ENCODE assay signal across 8 cellular contexts in the genomic region with DNA sequence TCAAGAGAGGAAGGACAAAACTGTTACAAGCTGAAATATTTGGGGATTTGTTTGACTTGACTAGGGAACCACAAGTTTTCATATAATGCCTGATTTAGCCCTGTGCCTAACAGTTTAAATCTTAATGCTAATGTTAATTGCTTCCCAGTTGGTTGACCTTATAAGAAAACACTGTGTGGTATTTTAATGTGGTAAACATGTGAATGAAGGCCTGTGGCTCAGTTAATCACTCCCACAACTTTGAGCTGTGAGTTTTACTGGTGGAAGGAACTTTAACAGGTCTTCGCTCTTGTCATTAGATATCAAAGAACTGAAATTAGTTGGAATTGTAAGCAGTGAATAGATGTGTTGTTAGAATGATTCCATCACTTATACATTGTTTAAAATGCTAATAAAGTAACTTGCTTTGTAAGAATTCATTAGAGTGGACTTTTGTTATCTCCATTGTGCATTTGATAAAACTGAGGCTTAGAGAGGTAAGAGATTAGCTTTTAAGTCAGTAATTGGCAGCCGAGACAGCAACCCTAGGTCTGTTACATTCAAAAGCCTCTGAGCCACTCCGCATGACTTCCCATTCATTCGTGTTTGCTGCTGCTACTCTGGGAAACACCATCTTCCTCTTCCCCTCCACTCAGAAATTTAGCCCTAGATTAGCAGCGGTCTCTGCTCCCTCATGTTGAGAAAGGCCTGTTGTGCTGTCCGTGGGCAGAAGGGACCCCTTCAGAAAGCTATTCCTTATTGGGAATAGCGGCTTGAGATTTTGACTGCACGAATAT. TPM values are rescaled to one million over a fixed set of nuclear protein-coding genes. Genes with fewer than 3 reads are reported as not detected.
A peak's percentile ranks its signal among the peaks of the same experiment; 100 is the strongest.
DNase-seq lines count a peak whose midpoint lies in the region; ATAC-seq, FAIRE-seq and TF ChIP-seq lines count a peak whose summit lies in the region.

No MANE protein-coding gene starts in this region.

- TF ChIP-seq CTCF in GM12875 (IDR thresholded peaks at IDR 0.05; ENCODE audit: borderline replicate concordance, insufficient read depth, low read depth, low read length) (no peak), K562 (IDR thresholded peaks at IDR 0.05 in 2 of 3, conservative IDR thresholded peaks at IDR 0.05 in 1 of 3; ENCODE audit: insufficient read depth in 2 of 3, low read depth in 1 of 3, low read length in 3 of 3) (no peak), left lung (IDR thresholded peaks at IDR 0.05) (no peak), tibial artery (IDR thresholded peaks at IDR 0.05) (no peak)

- peak overlapping the region; percentile 98 for H3K27ac ChIP-seq in K562 (ENCODE audit: extremely low read depth, low read depth, low read length)
- H3K27ac ChIP-seq in left lung: peak overlapping the region; percentile 98
- peak overlapping the region; percentile 95 to 99 for H3K27ac ChIP-seq in tibial artery

- no peaks in the 10 kb centered on the region for H3K9me1 ChIP-seq in K562 (ENCODE audit: control insufficient read depth, insufficient read depth, low read length)

- peak; percentile 11 for DNase-seq in AG08395 (ENCODE audit: low spot score)
- DNase-seq in NCI-H748 treated with DMSO at 0.1 percent for 48 hours (lab: John Stamatoyannopoulos, UW): peak; percentile 36
- DNase-seq in K562 (ENCODE audit: extremely low read depth in 1 of 4, low spot score in 3 of 4): peak in 2 of 4 experiments; percentile 21 to 58
- DNase-seq in left lung: no peak
- no peak for DNase-seq in tibial artery

- H3K36me3 ChIP-seq in K562 (ENCODE audit: control insufficient read depth, insufficient read depth, low read length): peaks cover 49% of the 10 kb centered on the region
- peaks cover 0 to 31% of the 10 kb centered on the region in 2 donors for H3K36me3 ChIP-seq in left lung
- peaks cover 6 to 22% (median 9%) of the 10 kb centered on the region in 3 donors for H3K36me3 ChIP-seq in tibial artery

- H3K4me3 ChIP-seq in GM12875 (ENCODE audit: low read depth, low read length) (peak overlapping the region; percentile 89), K562 (peak overlapping the region; percentile 88), left lung (peak overlapping the region; percentile 95), tibial artery (peak overlapping the region; percentile 77 to 89)

- in situ Hi-C loops in K562 (cut with MboI): no loop called here

- POLR2A ChIA-PET in K562 (lab: Yijun Ruan, JAX): interaction anchor here (0.6 to 2.4 kb wide), 11 partner anchors 9 to 245 kb away, joined by 3 to 10 read pairs (median 3); no protein-coding TSS in a partner anchor

- H3K9ac ChIP-seq in K562 (ENCODE audit: insufficient read depth in 1 of 2, low read depth in 2 of 2, low read length in 2 of 2): peak overlapping the region; percentile 82 to 90; a peak in 3 of 4 replicates

- H3K27me3 ChIP-seq in K562 (ENCODE audit: control insufficient read depth in 2 of 2, insufficient read depth in 2 of 2, low read length in 2 of 2): no peaks in the 10 kb centered on the region
- H3K27me3 ChIP-seq in left lung: no peaks in the 10 kb centered on the region
- no peaks in the 10 kb centered on the region for H3K27me3 ChIP-seq in tibial artery

- no peak for TF ChIP-seq RAD21 in K562 (CRISPR knock-in tag; conservative IDR thresholded peaks at IDR 0.05 in 1 of 2, IDR thresholded peaks at IDR 0.05 in 1 of 2)

- TF ChIP-seq POLR2A in K562 (conservative IDR thresholded peaks at IDR 0.05): no peak

- H3K9me3 ChIP-seq in K562 (replicated peaks; ENCODE audit: control insufficient read depth, insufficient read depth, low read depth, low read length) (no peaks in the 10 kb centered on the region), left lung (no peaks in the 10 kb centered on the region), tibial artery (no peaks in the 10 kb centered on the region)

- intact Hi-C loops in K562 (cut with micrococcal nuclease): loop anchor here (5.0 kb wide), 2 partner anchors 44 to 156 kb away; no protein-coding TSS in a partner anchor
- intact Hi-C loops in left lung (cut with DNase I): no loop called here
- intact Hi-C loops in tibial artery (cut with DNase I; ENCODE audit: low total_unique reads): no loop called here

- H3K79me2 ChIP-seq in K562 (ENCODE audit: control insufficient read depth, insufficient read depth, low read length): peaks cover 57% of the 10 kb centered on the region

- CTCF ChIA-PET in K562 (lab: Yijun Ruan, JAX; ENCODE audit: low intra/inter-chr PET ratio): no interaction called here

- no peak for TF ChIP-seq EP300 in K562 (IDR thresholded peaks at IDR 0.05; ENCODE audit: low read length)

- WGBS in K562 (ENCODE audit: insufficient coverage, low coverage, missing lambda C conversion rate): 6% methylated on average over 8 of the region's 8 CpGs

- peak overlapping the region; percentile 93; the same call in 1 of the 2 replicates for H2AFZ ChIP-seq in K562 (ENCODE audit: low read depth, low read length)

- H3K4me2 ChIP-seq in K562 (ENCODE audit: insufficient read depth, low read length): peak overlapping the region; percentile 97

- H3K4me1 ChIP-seq in K562 (replicated peaks in 1 of 2; ENCODE audit: control insufficient read depth in 2 of 2, insufficient read depth in 2 of 2, low read length in 2 of 2) (peaks cover 6 to 16% of the 10 kb centered on the region in 2 experiments), left lung (peaks cover 0 to 31% of the 10 kb centered on the region in 2 donors), tibial artery (peaks cover 0 to 20% (median 14%) of the 10 kb centered on the region in 4 donors)

- ATAC-seq in K562 (peak; percentile 25), left lung (peak; percentile 15), HG03280 (IDR thresholded peaks at IDR 0.05; ENCODE audit: unreplicated experiment) (no peak), GM21390 (IDR thresholded peaks at IDR 0.05; ENCODE audit: unreplicated experiment) (no peak)

- BruUV-seq in K562 (replicated peaks; lab: Mats Ljungman, UMichigan): no TSS peak

- no peaks in the 10 kb centered on the region for H4K20me1 ChIP-seq in K562 (replicated peaks; ENCODE audit: control insufficient read depth, insufficient read depth, low read length)

- peak; percentile 67 for FAIRE-seq in K562 (lab: Jason Lieb, UNC)

TF ChIP-seq in K562, 482 proteins besides CTCF, POLR2A, EP300 and RAD21 (continues in another document):
- no peak for TF ChIP-seq ZNF354B (CRISPR knock-in tag; IDR thresholded peaks at IDR 0.05)
- TF ChIP-seq HNRNPK (IDR thresholded peaks at IDR 0.05; ENCODE audit: low read depth, low read length, poor library complexity, severe bottlenecking): no peak
- TF ChIP-seq, protein P1, sequence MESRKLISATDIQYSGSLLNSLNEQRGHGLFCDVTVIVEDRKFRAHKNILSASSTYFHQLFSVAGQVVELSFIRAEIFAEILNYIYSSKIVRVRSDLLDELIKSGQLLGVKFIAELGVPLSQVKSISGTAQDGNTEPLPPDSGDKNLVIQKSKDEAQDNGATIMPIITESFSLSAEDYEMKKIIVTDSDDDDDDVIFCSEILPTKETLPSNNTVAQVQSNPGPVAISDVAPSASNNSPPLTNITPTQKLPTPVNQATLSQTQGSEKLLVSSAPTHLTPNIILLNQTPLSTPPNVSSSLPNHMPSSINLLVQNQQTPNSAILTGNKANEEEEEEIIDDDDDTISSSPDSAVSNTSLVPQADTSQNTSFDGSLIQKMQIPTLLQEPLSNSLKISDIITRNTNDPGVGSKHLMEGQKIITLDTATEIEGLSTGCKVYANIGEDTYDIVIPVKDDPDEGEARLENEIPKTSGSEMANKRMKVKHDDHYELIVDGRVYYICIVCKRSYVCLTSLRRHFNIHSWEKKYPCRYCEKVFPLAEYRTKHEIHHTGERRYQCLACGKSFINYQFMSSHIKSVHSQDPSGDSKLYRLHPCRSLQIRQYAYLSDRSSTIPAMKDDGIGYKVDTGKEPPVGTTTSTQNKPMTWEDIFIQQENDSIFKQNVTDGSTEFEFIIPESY (CRISPR knock-in tag; IDR thresholded peaks at IDR 0.05): no peak
- no peak for TF ChIP-seq ZNF77 (CRISPR knock-in tag; IDR thresholded peaks at IDR 0.05)

RNA-seq across cellular contexts. Expression of a gene that starts 1.0 kb away (rescaled TPM):
- 22.1 and 91.8 TPM in 2 replicates for total RNA-seq in K562 (2011; cell fraction: chromatin; rRNA removed; ENCODE audit: low replicate concordance)
- 8.7 and 16.3 TPM in 2 replicates for total RNA-seq in K562 (2011; cell fraction: nucleolus; rRNA removed)
- 24.5 and 26.7 TPM in 2 replicates for total RNA-seq in K562 (2011; cell fraction: nucleoplasm; rRNA removed)
- 19.5 and 23.9 TPM in 2 replicates for total RNA-seq in K562 (2014; rRNA removed)
- total RNA-seq in K562 (2014; rRNA removed; fragmentation: Illumina TruSeq; extraction: Trizol): 40.1 and 43.9 TPM in 2 replicates
- total RNA-seq in K562 (2015; rRNA removed; fragmentation: Illumina TruSeq; extraction: Trizol): 33.2 and 42.0 TPM in 2 replicates
- 21.5 and 23.7 TPM in 2 replicates for total RNA-seq in K562 (2021)
- polyA plus RNA-seq in K562 (2011; rRNA removed): 19.7 and 27.8 TPM in 2 replicates
- 1.7 and 6.0 TPM in 2 replicates for polyA plus RNA-seq in K562 (2011; cell fraction: cytosol; rRNA removed)
- polyA plus RNA-seq in K562 (2011; cell fraction: nucleus; rRNA removed): 8.5 and 10.8 TPM in 2 replicates
- polyA plus RNA-seq in K562 (2012): 17.4 and 17.8 TPM in 2 replicates
- polyA plus RNA-seq in K562 (2014; fragmentation: Illumina TruSeq; extraction: Trizol): 27.8 and 32.3 TPM in 2 replicates
- 10 to 100 TPM; 20.4 to 24.9 TPM for polyA plus RNA-seq in K562 (2014; fragmentation: Nextera tagmentation; extraction: Ambion mirVana)
- 29.3 and 33.0 TPM in 2 replicates for polyA plus RNA-seq in K562 (2014; rRNA removed)
- polyA minus RNA-seq in K562 (2011; rRNA and poly(A)+ RNA removed): 30.7 and 31.6 TPM in 2 replicates
- polyA minus RNA-seq in K562 (2011; cell fraction: cytosol; rRNA and poly(A)+ RNA removed): 7.7 and 10.6 TPM in 2 replicates
- polyA minus RNA-seq in K562 (2011; cell fraction: nucleus; rRNA and poly(A)+ RNA removed): 11.6 and 21.8 TPM in 2 replicates
- 10 to 100 TPM; 17.8 to 28.4 TPM for total RNA-seq in left lung

RNA-seq across cellular contexts. Expression of a gene that starts 46.7 kb away (rescaled TPM):
- total RNA-seq in K562 (2011; cell fraction: chromatin; rRNA removed; ENCODE audit: low replicate concordance): 187 and 428 TPM in 2 replicates
- 80.2 and 98.4 TPM in 2 replicates for total RNA-seq in K562 (2011; cell fraction: nucleolus; rRNA removed)
- total RNA-seq in K562 (2011; cell fraction: nucleoplasm; rRNA removed): 152 and 159 TPM in 2 replicates
- total RNA-seq in K562 (2014; rRNA removed) (74.7 and 81.5 TPM in 2 replicates), K562 (2014; rRNA removed; fragmentation: Illumina TruSeq; extraction: Trizol) (123 and 136 TPM in 2 replicates), K562 (2015; rRNA removed; fragmentation: Illumina TruSeq; extraction: Trizol) (89.5 and 102 TPM in 2 replicates), K562 (2021) (141 and 144 TPM in 2 replicates), left lung (10 to 100 TPM; 56.9 to 98.2 TPM)
- polyA plus RNA-seq in K562 (2011; rRNA removed) (192 TPM in 2 replicates), K562 (2014; fragmentation: Illumina TruSeq; extraction: Trizol) (120 and 159 TPM in 2 replicates), K562 (2014; fragmentation: Nextera tagmentation; extraction: Ambion mirVana) (10 to 100 TPM; 26.2 to 35.8 TPM), K562 (2014; rRNA removed) (90.8 and 91.8 TPM in 2 replicates)
- polyA plus RNA-seq in K562 (2011; cell fraction: cytosol; rRNA removed): 29.9 and 68.5 TPM in 2 replicates
- polyA plus RNA-seq in K562 (2011; cell fraction: nucleus; rRNA removed): 105 and 267 TPM in 2 replicates
- 63.2 and 128 TPM in 2 replicates for polyA plus RNA-seq in K562 (2012)
- polyA minus RNA-seq in K562 (2011; rRNA and poly(A)+ RNA removed): 159 and 207 TPM in 2 replicates
- 66.8 and 87.7 TPM in 2 replicates for polyA minus RNA-seq in K562 (2011; cell fraction: cytosol; rRNA and poly(A)+ RNA removed)
- polyA minus RNA-seq in K562 (2011; cell fraction: nucleus; rRNA and poly(A)+ RNA removed): 61.0 and 145 TPM in 2 replicates

Comparison
In these comparisons a context has a peak if more than half of its experiments do, and no peak if none do; other contexts are left out.
1. DNase-seq: peak in AG08395 (single experiment) and NCI-H748 treated with DMSO at 0.1 percent for 48 hours (single experiment); none in left lung (0 of 2) and tibial artery (0 of 2).
2. ATAC-seq: peak in K562 (single experiment) and left lung (single experiment); none in HG03280 (single experiment) and GM21390 (single experiment).
3. Peak in every context shown above with its lines, with median percentiles within 50 percentile points of each other: H3K4me3 ChIP-seq and H3K27ac ChIP-seq.